1 cellular context compared by ENCODE assay signal in genomic region chr19:40751065-40751923, GRCh38.
TF ChIP-seq lines count a peak whose summit lies in the region.

SNRPA (plus strand) TSS chr19:40751203; CDS start chr19:40751409, 206 bp downstream.

TF ChIP-seq in K562, 482 proteins besides CTCF, POLR2A, EP300 and RAD21 (continued from another document and continues in another):
- TF ChIP-seq, protein P1, sequence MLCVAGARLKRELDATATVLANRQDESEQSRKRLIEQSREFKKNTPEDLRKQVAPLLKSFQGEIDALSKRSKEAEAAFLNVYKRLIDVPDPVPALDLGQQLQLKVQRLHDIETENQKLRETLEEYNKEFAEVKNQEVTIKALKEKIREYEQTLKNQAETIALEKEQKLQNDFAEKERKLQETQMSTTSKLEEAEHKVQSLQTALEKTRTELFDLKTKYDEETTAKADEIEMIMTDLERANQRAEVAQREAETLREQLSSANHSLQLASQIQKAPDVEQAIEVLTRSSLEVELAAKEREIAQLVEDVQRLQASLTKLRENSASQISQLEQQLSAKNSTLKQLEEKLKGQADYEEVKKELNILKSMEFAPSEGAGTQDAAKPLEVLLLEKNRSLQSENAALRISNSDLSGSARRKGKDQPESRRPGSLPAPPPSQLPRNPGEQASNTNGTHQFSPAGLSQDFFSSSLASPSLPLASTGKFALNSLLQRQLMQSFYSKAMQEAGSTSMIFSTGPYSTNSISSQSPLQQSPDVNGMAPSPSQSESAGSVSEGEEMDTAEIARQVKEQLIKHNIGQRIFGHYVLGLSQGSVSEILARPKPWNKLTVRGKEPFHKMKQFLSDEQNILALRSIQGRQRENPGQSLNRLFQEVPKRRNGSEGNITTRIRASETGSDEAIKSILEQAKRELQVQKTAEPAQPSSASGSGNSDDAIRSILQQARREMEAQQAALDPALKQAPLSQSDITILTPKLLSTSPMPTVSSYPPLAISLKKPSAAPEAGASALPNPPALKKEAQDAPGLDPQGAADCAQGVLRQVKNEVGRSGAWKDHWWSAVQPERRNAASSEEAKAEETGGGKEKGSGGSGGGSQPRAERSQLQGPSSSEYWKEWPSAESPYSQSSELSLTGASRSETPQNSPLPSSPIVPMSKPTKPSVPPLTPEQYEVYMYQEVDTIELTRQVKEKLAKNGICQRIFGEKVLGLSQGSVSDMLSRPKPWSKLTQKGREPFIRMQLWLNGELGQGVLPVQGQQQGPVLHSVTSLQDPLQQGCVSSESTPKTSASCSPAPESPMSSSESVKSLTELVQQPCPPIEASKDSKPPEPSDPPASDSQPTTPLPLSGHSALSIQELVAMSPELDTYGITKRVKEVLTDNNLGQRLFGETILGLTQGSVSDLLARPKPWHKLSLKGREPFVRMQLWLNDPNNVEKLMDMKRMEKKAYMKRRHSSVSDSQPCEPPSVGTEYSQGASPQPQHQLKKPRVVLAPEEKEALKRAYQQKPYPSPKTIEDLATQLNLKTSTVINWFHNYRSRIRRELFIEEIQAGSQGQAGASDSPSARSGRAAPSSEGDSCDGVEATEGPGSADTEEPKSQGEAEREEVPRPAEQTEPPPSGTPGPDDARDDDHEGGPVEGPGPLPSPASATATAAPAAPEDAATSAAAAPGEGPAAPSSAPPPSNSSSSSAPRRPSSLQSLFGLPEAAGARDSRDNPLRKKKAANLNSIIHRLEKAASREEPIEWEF (CRISPR knock-in tag; IDR thresholded peaks at IDR 0.05): no peak
- TF ChIP-seq ZZZ3 (IDR thresholded peaks at IDR 0.05) (0 out of 2 replicates have a peak, but pooled peaks have one; percentile 13), KDM5B (IDR thresholded peaks at IDR 0.05; ENCODE audit: insufficient replicate concordance, low read depth, low read length) (peak; percentile 45), ARID3A (IDR thresholded peaks at IDR 0.05; ENCODE audit: borderline replicate concordance, low read depth, low read length) (no peak), DEAF1 (CRISPR knock-in tag; IDR thresholded peaks at IDR 0.05) (no peak), ETS2 (tag; IDR thresholded peaks at IDR 0.05; ENCODE audit: borderline replicate concordance, poor library complexity, severe bottlenecking) (no peak), PTBP1 (IDR thresholded peaks at IDR 0.05; ENCODE audit: low read depth, low read length) (no peak), KLF13 (tag; IDR thresholded peaks at IDR 0.05; ENCODE audit: borderline replicate concordance, low read depth) (no peak), ZNF444 (CRISPR knock-in tag; IDR thresholded peaks at IDR 0.05) (no peak), CXXC5 (CRISPR knock-in tag; IDR thresholded peaks at IDR 0.05) (no peak; the same call in 1 of the 2 replicates), KLF16 (IDR thresholded peaks at IDR 0.05) (no peak), TBL1XR1 (IDR thresholded peaks at IDR 0.05; ENCODE audit: low read length in 2 of 2) (0 out of 4 replicates have a peak, but pooled peaks of 1 of the 2 experiments have one; percentile 8), TGIF2 (CRISPR knock-in tag; IDR thresholded peaks at IDR 0.05) (no peak), USF2 (CRISPR knock-in tag; IDR thresholded peaks at IDR 0.05) (peak; percentile 39), ZNF77 (CRISPR knock-in tag; IDR thresholded peaks at IDR 0.05) (no peak), PML (IDR thresholded peaks at IDR 0.05; ENCODE audit: low read length) (0 out of 2 replicates have a peak, but pooled peaks have one; percentile 8), ZBTB33 (CRISPR knock-in tag; IDR thresholded peaks at IDR 0.05) (no peak), SREBF1 (IDR thresholded peaks at IDR 0.05; ENCODE audit: borderline replicate concordance, low read depth, low read length) (no peak), LCOR (CRISPR knock-in tag; IDR thresholded peaks at IDR 0.05) (no peak), MCM5 (IDR thresholded peaks at IDR 0.05; ENCODE audit: low read depth) (no peak), CEBPG (CRISPR knock-in tag; IDR thresholded peaks at IDR 0.05) (no peak), CEBPG (tag; conservative IDR thresholded peaks at IDR 0.05 in 1 of 2, IDR thresholded peaks at IDR 0.05 in 1 of 2) (no peak), RBM39 (optimal IDR thresholded peaks at IDR 0.05; ENCODE audit: low read depth, low read length) (peak; percentile 61), ZNF232 (CRISPR knock-in tag; IDR thresholded peaks at IDR 0.05) (no peak)
- TF ChIP-seq, protein P2, sequence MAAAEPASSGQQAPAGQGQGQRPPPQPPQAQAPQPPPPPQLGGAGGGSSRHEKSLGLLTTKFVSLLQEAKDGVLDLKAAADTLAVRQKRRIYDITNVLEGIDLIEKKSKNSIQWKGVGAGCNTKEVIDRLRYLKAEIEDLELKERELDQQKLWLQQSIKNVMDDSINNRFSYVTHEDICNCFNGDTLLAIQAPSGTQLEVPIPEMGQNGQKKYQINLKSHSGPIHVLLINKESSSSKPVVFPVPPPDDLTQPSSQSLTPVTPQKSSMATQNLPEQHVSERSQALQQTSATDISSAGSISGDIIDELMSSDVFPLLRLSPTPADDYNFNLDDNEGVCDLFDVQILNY (CRISPR knock-in tag; IDR thresholded peaks at IDR 0.05): no peak; the same call in 1 of the 2 replicates
- TF ChIP-seq, protein P3, sequence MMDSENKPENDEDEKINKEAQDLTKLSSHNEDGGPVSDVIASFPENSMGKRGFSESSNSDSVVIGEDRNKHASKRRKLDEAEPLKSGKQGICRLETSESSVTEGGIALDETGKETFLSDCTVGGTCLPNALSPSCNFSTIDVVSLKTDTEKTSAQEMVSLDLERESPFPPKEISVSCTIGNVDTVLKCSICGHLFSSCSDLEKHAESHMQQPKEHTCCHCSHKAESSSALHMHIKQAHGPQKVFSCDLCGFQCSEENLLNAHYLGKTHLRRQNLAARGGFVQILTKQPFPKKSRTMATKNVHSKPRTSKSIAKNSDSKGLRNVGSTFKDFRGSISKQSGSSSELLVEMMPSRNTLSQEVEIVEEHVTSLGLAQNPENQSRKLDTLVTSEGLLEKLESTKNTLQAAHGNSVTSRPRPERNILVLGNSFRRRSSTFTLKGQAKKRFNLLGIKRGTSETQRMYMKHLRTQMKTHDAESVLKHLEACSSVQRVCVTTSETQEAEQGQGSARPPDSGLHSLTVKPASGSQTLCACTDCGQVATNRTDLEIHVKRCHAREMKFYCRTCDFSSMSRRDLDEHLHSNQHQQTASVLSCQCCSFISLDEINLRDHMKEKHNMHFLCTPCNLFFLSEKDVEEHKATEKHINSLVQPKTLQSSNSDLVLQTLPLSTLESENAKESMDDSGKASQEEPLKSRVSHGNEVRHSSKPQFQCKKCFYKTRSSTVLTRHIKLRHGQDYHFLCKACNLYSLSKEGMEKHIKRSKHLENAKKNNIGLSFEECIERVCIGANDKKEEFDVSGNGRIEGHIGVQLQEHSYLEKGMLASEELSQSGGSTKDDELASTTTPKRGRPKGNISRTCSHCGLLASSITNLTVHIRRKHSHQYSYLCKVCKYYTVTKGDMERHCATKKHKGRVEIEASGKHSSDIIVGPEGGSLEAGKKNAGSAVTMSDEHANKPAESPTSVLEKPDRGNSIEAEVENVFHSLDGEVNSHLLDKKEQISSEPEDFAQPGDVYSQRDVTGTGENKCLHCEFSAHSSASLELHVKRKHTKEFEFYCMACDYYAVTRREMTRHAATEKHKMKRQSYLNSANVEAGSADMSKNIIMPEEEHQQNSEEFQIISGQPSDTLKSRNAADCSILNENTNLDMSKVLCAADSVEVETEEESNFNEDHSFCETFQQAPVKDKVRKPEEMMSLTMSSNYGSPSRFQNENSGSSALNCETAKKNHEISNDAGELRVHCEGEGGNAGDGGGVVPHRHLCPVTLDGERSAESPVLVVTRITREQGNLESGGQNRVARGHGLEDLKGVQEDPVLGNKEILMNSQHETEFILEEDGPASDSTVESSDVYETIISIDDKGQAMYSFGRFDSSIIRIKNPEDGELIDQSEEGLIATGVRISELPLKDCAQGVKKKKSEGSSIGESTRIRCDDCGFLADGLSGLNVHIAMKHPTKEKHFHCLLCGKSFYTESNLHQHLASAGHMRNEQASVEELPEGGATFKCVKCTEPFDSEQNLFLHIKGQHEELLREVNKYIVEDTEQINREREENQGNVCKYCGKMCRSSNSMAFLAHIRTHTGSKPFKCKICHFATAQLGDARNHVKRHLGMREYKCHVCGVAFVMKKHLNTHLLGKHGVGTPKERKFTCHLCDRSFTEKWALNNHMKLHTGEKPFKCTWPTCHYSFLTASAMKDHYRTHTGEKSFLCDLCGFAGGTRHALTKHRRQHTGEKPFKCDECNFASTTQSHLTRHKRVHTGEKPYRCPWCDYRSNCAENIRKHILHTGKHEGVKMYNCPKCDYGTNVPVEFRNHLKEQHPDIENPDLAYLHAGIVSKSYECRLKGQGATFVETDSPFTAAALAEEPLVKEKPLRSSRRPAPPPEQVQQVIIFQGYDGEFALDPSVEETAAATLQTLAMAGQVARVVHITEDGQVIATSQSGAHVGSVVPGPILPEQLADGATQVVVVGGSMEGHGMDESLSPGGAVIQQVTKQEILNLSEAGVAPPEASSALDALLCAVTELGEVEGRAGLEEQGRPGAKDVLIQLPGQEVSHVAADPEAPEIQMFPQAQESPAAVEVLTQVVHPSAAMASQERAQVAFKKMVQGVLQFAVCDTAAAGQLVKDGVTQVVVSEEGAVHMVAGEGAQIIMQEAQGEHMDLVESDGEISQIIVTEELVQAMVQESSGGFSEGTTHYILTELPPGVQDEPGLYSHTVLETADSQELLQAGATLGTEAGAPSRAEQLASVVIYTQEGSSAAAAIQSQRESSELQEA (IDR thresholded peaks at IDR 0.05; ENCODE audit: low read depth): peak; percentile 74
- TF ChIP-seq, protein P4, sequence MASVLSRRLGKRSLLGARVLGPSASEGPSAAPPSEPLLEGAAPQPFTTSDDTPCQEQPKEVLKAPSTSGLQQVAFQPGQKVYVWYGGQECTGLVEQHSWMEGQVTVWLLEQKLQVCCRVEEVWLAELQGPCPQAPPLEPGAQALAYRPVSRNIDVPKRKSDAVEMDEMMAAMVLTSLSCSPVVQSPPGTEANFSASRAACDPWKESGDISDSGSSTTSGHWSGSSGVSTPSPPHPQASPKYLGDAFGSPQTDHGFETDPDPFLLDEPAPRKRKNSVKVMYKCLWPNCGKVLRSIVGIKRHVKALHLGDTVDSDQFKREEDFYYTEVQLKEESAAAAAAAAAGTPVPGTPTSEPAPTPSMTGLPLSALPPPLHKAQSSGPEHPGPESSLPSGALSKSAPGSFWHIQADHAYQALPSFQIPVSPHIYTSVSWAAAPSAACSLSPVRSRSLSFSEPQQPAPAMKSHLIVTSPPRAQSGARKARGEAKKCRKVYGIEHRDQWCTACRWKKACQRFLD (CRISPR knock-in tag; IDR thresholded peaks at IDR 0.05): no peak
- TF ChIP-seq, protein P5, sequence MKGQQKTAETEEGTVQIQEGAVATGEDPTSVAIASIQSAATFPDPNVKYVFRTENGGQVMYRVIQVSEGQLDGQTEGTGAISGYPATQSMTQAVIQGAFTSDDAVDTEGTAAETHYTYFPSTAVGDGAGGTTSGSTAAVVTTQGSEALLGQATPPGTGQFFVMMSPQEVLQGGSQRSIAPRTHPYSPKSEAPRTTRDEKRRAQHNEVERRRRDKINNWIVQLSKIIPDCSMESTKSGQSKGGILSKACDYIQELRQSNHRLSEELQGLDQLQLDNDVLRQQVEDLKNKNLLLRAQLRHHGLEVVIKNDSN (CRISPR knock-in tag; IDR thresholded peaks at IDR 0.05): peak; percentile 57; the same call in 1 of the 2 replicates
